Comparison of ENCODE assay signal across 8 cellular contexts in the genomic region with DNA sequence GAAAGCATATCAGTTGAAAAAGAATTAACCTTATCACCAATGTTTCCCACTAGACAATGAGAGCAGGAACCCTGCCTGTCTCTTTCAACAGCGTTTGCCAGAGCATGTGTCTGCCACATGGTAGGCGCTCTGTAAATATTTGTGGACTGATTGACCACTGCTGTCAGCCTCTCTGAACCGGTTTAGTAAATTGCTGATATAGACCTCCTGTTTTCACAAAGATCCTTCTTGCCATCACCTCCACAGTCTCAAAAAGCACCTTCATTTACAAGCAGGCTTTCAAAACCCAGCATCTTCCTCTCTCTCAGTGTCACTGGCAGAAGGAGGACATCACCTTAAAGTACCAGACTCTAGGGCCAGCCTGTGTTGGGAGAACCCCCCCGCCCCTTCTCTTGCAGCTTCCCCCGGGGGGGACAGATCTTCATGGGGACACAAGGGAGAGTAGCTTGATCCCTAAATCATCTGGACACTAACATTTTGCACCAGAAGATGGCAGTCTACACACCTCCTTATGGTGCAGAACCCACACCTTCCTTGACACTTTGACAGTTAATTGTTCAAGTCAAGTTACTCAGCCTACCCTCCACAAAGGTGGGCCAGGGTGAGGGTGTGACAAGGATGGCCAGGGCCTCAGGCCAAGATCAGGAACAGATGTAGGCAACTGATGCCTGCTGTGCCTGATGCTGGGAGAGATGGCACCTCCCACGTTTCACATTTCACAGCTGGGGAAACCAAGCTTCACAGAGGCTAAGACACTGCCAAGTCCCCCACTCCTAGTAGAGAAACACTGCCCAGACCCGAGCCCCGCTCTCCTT. TPM values are rescaled to one million over a fixed set of nuclear protein-coding genes. Genes with fewer than 3 reads are reported as not detected.
DNase-seq lines count a peak whose midpoint lies in the region; ATAC-seq and TF ChIP-seq lines count a peak whose summit lies in the region.

No MANE protein-coding gene starts in this region.

- H3K27ac ChIP-seq in KMS-11: no peak overlapping the region
- H3K27ac ChIP-seq in Peyer's patch: peak overlapping the region in 1 of 4 donors; percentile 6

- no peak overlapping the region for H3K9ac ChIP-seq in KMS-11

- H3K4me1 ChIP-seq in KMS-11 (ENCODE audit: low read depth, poor library complexity, severe bottlenecking) (peaks cover 16% of the 10 kb centered on the region), Peyer's patch (peaks cover 0 to 51% (median 4%) of the 10 kb centered on the region in 4 donors)

- H3K27me3 Mint-ChIP-seq in activated naive CD8-positive, alpha-beta T cell: no peaks in the 10 kb centered on the region

- no peaks in the 10 kb centered on the region for H3K9me3 ChIP-seq in Peyer's patch

- H3K27ac Mint-ChIP-seq in activated naive CD8-positive, alpha-beta T cell: peak overlapping the region; percentile 77

- no peak overlapping the region for H3K4me2 ChIP-seq in KMS-11

- no peak overlapping the region for H3K4me3 ChIP-seq in AG10803 (ENCODE audit: low read length)
- H3K4me3 ChIP-seq in KMS-11 (IDR thresholded peaks at IDR 0.05; ENCODE audit: insufficient read depth, low read depth, low read length): no peak overlapping the region
- no peak overlapping the region for H3K4me3 ChIP-seq in Peyer's patch

- H3K4me3 Mint-ChIP-seq in activated naive CD8-positive, alpha-beta T cell: no peak overlapping the region

- ATAC-seq in GM18511 (IDR thresholded peaks at IDR 0.05; ENCODE audit: unreplicated experiment): peak; percentile 52
- peak; percentile 85 for ATAC-seq in Right ventricle myocardium superior (ENCODE audit: poor library complexity)
- ATAC-seq in GM18520 (IDR thresholded peaks at IDR 0.05; ENCODE audit: unreplicated experiment): no peak

- peak; percentile 63 for TF ChIP-seq CTCF in AG10803 (conservative IDR thresholded peaks at IDR 0.05; ENCODE audit: low read length)
- TF ChIP-seq CTCF in KMS-11 (conservative IDR thresholded peaks at IDR 0.05; ENCODE audit: low read depth, low read length): peak; percentile 72
- TF ChIP-seq CTCF in Peyer's patch (IDR thresholded peaks at IDR 0.05): peak; percentile 38 to 80 (median 72)

- H3K36me3 Mint-ChIP-seq in activated naive CD8-positive, alpha-beta T cell: no peaks in the 10 kb centered on the region

- DNase-seq in AG10803 (ENCODE audit: low read depth) (peak; percentile 61), Peyer's patch (peak in 1 of 3 donors; percentile 69), Right ventricle myocardium superior (no peak), renal cortical epithelial cell (ENCODE audit: low read depth) (peak; percentile 75)

- H2AFZ ChIP-seq in KMS-11 (ENCODE audit: low read depth): peak overlapping the region; percentile 28; the same call in 1 of the 2 replicates

- peaks cover 29% of the 10 kb centered on the region for H3K4me1 Mint-ChIP-seq in activated naive CD8-positive, alpha-beta T cell (ENCODE audit: low read depth)

- H3K36me3 ChIP-seq in KMS-11 (ENCODE audit: insufficient read depth) (no peaks in the 10 kb centered on the region), Peyer's patch (no peaks in the 10 kb centered on the region)

- H3K27me3 ChIP-seq in KMS-11 (ENCODE audit: insufficient read depth, low read depth): no peaks in the 10 kb centered on the region
- H3K27me3 ChIP-seq in Peyer's patch: no peaks in the 10 kb centered on the region

- no peak for TF ChIP-seq POLR2A in Peyer's patch (IDR thresholded peaks at IDR 0.05)

- H3K9me3 Mint-ChIP-seq in activated naive CD8-positive, alpha-beta T cell (ENCODE audit: low read depth): no peaks in the 10 kb centered on the region

- intact Hi-C loops in Right ventricle myocardium superior (cut with DNase I): loop anchor here (5.0 kb wide), 1 partner anchor 131 kb away; a partner anchor contains a TSS

- H4K20me1 ChIP-seq in KMS-11 (ENCODE audit: insufficient read depth): no peaks in the 10 kb centered on the region

- no peaks in the 10 kb centered on the region for H3K79me2 ChIP-seq in KMS-11 (ENCODE audit: insufficient read depth, low read depth)

RNA-seq across cellular contexts. Expression of a gene that starts 37.8 kb away (rescaled TPM):
- total RNA-seq in Peyer's patch: 10 to 100 TPM; 67.8 to 86.1 (median 76.9) TPM
- total RNA-seq in Right ventricle myocardium superior: 15.9 TPM
- total RNA-seq in renal cortical epithelial cell: 37.2 and 60.7 TPM in 2 replicates
